1 cellular context compared by ENCODE assay signal in the genomic region with DNA sequence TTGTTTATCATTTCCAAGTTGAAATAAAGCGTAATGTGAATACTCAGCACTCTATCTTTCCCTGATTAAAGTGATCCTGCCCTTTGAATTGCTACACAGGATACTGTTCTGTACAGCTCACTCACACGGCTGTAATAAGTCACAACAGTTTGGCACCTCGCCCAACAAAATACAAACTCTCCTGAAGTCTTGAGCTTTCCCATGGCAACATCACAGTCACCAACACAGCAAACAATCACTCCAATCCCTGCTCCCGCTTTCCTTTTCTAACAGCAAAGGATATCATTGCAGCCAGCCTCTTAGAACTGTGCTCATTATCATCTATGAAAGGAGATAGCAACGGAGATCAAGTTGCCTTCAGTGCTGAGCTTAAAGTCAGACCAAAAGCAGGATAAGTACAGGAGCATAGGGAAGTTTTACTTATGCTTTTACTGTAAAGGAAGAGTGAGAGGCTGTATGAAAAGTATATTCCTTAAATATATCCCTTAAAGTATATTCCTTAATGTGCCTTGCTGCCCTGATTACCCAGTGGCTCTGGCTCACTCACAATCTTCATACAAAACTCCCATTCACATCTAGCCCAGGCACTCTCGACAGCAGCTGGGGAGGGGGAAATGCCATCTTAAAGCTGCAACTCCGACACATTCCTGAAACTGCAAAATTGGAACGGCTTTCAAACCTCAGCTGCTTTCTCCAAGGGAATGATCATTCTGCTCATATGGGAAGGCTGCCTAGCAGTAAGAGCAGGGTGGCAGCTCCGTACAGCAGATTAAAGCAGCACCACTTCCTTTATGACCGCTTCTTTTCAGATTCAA.
TF ChIP-seq lines count a peak whose summit lies in the region.

No MANE protein-coding gene starts in this region.

TF ChIP-seq in HEK293, 187 proteins besides CTCF, POLR2A, EP300 and RAD21 (continued from another document):
- TF ChIP-seq, protein P1, sequence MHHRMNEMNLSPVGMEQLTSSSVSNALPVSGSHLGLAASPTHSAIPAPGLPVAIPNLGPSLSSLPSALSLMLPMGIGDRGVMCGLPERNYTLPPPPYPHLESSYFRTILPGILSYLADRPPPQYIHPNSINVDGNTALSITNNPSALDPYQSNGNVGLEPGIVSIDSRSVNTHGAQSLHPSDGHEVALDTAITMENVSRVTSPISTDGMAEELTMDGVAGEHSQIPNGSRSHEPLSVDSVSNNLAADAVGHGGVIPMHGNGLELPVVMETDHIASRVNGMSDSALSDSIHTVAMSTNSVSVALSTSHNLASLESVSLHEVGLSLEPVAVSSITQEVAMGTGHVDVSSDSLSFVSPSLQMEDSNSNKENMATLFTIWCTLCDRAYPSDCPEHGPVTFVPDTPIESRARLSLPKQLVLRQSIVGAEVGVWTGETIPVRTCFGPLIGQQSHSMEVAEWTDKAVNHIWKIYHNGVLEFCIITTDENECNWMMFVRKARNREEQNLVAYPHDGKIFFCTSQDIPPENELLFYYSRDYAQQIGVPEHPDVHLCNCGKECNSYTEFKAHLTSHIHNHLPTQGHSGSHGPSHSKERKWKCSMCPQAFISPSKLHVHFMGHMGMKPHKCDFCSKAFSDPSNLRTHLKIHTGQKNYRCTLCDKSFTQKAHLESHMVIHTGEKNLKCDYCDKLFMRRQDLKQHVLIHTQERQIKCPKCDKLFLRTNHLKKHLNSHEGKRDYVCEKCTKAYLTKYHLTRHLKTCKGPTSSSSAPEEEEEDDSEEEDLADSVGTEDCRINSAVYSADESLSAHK (tag by site-specific recombination; IDR thresholded peaks at IDR 0.05): no peak
- TF ChIP-seq, protein P2, sequence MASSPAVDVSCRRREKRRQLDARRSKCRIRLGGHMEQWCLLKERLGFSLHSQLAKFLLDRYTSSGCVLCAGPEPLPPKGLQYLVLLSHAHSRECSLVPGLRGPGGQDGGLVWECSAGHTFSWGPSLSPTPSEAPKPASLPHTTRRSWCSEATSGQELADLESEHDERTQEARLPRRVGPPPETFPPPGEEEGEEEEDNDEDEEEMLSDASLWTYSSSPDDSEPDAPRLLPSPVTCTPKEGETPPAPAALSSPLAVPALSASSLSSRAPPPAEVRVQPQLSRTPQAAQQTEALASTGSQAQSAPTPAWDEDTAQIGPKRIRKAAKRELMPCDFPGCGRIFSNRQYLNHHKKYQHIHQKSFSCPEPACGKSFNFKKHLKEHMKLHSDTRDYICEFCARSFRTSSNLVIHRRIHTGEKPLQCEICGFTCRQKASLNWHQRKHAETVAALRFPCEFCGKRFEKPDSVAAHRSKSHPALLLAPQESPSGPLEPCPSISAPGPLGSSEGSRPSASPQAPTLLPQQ (tag by site-specific recombination; IDR thresholded peaks at IDR 0.05): peak; percentile 54; the same call in 1 of the 2 replicates
- TF ChIP-seq ZNF843 (tag by site-specific recombination; IDR thresholded peaks at IDR 0.05) (peak; percentile 31; the same call in 1 of the 2 replicates), ZNF600 (tag by site-specific recombination; IDR thresholded peaks at IDR 0.05) (peak; percentile 65), SALL2 (tag by site-specific recombination; IDR thresholded peaks at IDR 0.05; ENCODE audit: borderline replicate concordance) (no peak), ZSCAN16 (tag by site-specific recombination; IDR thresholded peaks at IDR 0.05) (no peak), ZNF629 (tag by site-specific recombination; IDR thresholded peaks at IDR 0.05) (0 out of 2 replicates have a peak, but pooled peaks have one; percentile 34), ZFP69B (tag by site-specific recombination; IDR thresholded peaks at IDR 0.05) (peak; percentile 18; the same call in 1 of the 2 replicates), FEZF1 (tag by site-specific recombination; IDR thresholded peaks at IDR 0.05) (peak; percentile 86), ZFP37 (tag by site-specific recombination; IDR thresholded peaks at IDR 0.05) (no peak), ZNF791 (tag by site-specific recombination; IDR thresholded peaks at IDR 0.05) (no peak), ZIC2 (tag by site-specific recombination; IDR thresholded peaks at IDR 0.05) (no peak), ZNF132 (tag by site-specific recombination; IDR thresholded peaks at IDR 0.05; ENCODE audit: borderline replicate concordance) (no peak), ZNF768 (tag by site-specific recombination; IDR thresholded peaks at IDR 0.05) (no peak), ZBTB48 (tag by site-specific recombination; IDR thresholded peaks at IDR 0.05) (no peak), ZNF394 (tag by site-specific recombination; IDR thresholded peaks at IDR 0.05; ENCODE audit: borderline replicate concordance) (no peak), HIC1 (tag by site-specific recombination; IDR thresholded peaks at IDR 0.05) (0 out of 2 replicates have a peak, but pooled peaks have one; percentile 40), ZNF2 (tag by site-specific recombination; IDR thresholded peaks at IDR 0.05) (peak; percentile 73; the same call in 1 of the 2 replicates), ZNF114 (tag by site-specific recombination; IDR thresholded peaks at IDR 0.05) (no peak), ZNF221 (tag by site-specific recombination; IDR thresholded peaks at IDR 0.05; ENCODE audit: borderline replicate concordance) (no peak), ZNF37A (tag by site-specific recombination; IDR thresholded peaks at IDR 0.05) (no peak), ZNF660 (tag by site-specific recombination; IDR thresholded peaks at IDR 0.05) (peak; percentile 52; the same call in 1 of the 2 replicates), PRDM1 (tag by site-specific recombination; IDR thresholded peaks at IDR 0.05) (peak; percentile 63), ZNF391 (tag by site-specific recombination; IDR thresholded peaks at IDR 0.05; ENCODE audit: borderline replicate concordance, low read depth) (no peak), ZNF658 (tag by site-specific recombination; IDR thresholded peaks at IDR 0.05) (no peak), ZNF341 (tag by site-specific recombination; IDR thresholded peaks at IDR 0.05; ENCODE audit: low read depth) (0 out of 2 replicates have a peak, but pooled peaks have one; percentile 16), ZNF140 (tag by site-specific recombination; IDR thresholded peaks at IDR 0.05) (no peak), ZNF747 (tag by site-specific recombination; IDR thresholded peaks at IDR 0.05) (no peak), ZEB2 (tag by site-specific recombination; IDR thresholded peaks at IDR 0.05) (peak; percentile 34; the same call in 1 of the 2 replicates), ZNF362 (tag by site-specific recombination; IDR thresholded peaks at IDR 0.05) (no peak), KLF1 (tag by site-specific recombination; IDR thresholded peaks at IDR 0.05) (no peak), ZNF561 (tag by site-specific recombination; IDR thresholded peaks at IDR 0.05; ENCODE audit: borderline replicate concordance) (no peak), ZNF473 (tag by site-specific recombination; IDR thresholded peaks at IDR 0.05) (no peak), ZNF366 (tag by site-specific recombination; conservative IDR thresholded peaks at IDR 0.05) (peak; percentile 58), TCF7L2 (IDR thresholded peaks at IDR 0.05; ENCODE audit: borderline replicate concordance, low read depth, low read length) (0 out of 2 replicates have a peak, but pooled peaks have one; percentile 27), ZFHX2 (tag by site-specific recombination; conservative IDR thresholded peaks at IDR 0.05) (no peak), ZNF311 (tag by site-specific recombination; IDR thresholded peaks at IDR 0.05; ENCODE audit: borderline replicate concordance) (no peak), OSR2 (tag by site-specific recombination; IDR thresholded peaks at IDR 0.05) (no peak), GFI1B (tag by site-specific recombination; IDR thresholded peaks at IDR 0.05) (peak; percentile 51; the same call in 1 of the 2 replicates), IKZF3 (tag by site-specific recombination; IDR thresholded peaks at IDR 0.05) (peak; percentile 57), TRIM28 (IDR thresholded peaks at IDR 0.05; ENCODE audit: borderline replicate concordance, low read length) (peak; percentile 91), ZNF175 (tag by site-specific recombination; IDR thresholded peaks at IDR 0.05) (no peak), ZNF10 (tag by site-specific recombination; IDR thresholded peaks at IDR 0.05) (peak; percentile 68; the same call in 1 of the 2 replicates), ZNF830 (tag by site-specific recombination; IDR thresholded peaks at IDR 0.05; ENCODE audit: low read depth) (no peak), ZNF155 (tag by site-specific recombination; IDR thresholded peaks at IDR 0.05) (no peak), ZBTB17 (tag by site-specific recombination; IDR thresholded peaks at IDR 0.05) (peak; percentile 91), SP7 (tag by site-specific recombination; IDR thresholded peaks at IDR 0.05) (peak; percentile 25; the same call in 1 of the 2 replicates), YY2 (tag by site-specific recombination; IDR thresholded peaks at IDR 0.05) (no peak), ZNF184 (tag by site-specific recombination; IDR thresholded peaks at IDR 0.05) (0 out of 2 replicates have a peak, but pooled peaks have one; percentile 8), PRDM6 (tag by site-specific recombination; IDR thresholded peaks at IDR 0.05) (peak; percentile 45; the same call in 1 of the 2 replicates), ZNF133 (tag by site-specific recombination; IDR thresholded peaks at IDR 0.05) (no peak)
- TF ChIP-seq, protein P3, sequence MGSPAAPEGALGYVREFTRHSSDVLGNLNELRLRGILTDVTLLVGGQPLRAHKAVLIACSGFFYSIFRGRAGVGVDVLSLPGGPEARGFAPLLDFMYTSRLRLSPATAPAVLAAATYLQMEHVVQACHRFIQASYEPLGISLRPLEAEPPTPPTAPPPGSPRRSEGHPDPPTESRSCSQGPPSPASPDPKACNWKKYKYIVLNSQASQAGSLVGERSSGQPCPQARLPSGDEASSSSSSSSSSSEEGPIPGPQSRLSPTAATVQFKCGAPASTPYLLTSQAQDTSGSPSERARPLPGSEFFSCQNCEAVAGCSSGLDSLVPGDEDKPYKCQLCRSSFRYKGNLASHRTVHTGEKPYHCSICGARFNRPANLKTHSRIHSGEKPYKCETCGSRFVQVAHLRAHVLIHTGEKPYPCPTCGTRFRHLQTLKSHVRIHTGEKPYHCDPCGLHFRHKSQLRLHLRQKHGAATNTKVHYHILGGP (tag by site-specific recombination; IDR thresholded peaks at IDR 0.05): no peak
- TF ChIP-seq, protein P4, sequence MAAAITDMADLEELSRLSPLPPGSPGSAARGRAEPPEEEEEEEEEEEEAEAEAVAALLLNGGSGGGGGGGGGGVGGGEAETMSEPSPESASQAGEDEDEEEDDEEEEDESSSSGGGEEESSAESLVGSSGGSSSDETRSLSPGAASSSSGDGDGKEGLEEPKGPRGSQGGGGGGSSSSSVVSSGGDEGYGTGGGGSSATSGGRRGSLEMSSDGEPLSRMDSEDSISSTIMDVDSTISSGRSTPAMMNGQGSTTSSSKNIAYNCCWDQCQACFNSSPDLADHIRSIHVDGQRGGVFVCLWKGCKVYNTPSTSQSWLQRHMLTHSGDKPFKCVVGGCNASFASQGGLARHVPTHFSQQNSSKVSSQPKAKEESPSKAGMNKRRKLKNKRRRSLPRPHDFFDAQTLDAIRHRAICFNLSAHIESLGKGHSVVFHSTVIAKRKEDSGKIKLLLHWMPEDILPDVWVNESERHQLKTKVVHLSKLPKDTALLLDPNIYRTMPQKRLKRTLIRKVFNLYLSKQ (tag by site-specific recombination; IDR thresholded peaks at IDR 0.05; ENCODE audit: borderline replicate concordance): no peak
- TF ChIP-seq, protein P5, sequence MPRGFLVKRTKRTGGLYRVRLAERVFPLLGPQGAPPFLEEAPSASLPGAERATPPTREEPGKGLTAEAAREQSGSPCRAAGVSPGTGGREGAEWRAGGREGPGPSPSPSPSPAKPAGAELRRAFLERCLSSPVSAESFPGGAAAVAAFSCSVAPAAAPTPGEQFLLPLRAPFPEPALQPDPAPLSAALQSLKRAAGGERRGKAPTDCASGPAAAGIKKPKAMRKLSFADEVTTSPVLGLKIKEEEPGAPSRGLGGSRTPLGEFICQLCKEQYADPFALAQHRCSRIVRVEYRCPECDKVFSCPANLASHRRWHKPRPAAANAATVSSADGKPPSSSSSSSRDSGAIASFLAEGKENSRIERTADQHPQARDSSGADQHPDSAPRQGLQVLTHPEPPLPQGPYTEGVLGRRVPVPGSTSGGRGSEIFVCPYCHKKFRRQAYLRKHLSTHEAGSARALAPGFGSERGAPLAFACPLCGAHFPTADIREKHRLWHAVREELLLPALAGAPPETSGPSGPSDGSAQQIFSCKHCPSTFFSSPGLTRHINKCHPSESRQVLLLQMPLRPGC (tag by site-specific recombination; IDR thresholded peaks at IDR 0.05): peak; percentile 30; the same call in 1 of the 2 replicates
